In genomic region chr17:7133916-7134315, GRCh38 we compare ENCODE assay signal across 1 cellular context.
TF ChIP-seq lines count a peak whose summit lies in the region.

No MANE protein-coding gene starts in this region.

TF ChIP-seq in HepG2, 621 proteins besides CTCF, POLR2A, EP300 and RAD21:
- no peak for TF ChIP-seq ZNF576 (CRISPR knock-in tag; IDR thresholded peaks at IDR 0.05)
- TF ChIP-seq ZNF770 (CRISPR knock-in tag; IDR thresholded peaks at IDR 0.05) = no peak
- peak; percentile 50 for TF ChIP-seq ZBTB38 (CRISPR knock-in tag; IDR thresholded peaks at IDR 0.05)
- no peak for TF ChIP-seq ZNF878 (CRISPR knock-in tag; IDR thresholded peaks at IDR 0.05)
- no peak for TF ChIP-seq ZNF577 (CRISPR knock-in tag; IDR thresholded peaks at IDR 0.05; ENCODE audit: borderline replicate concordance, low read depth)
- TF ChIP-seq ZNF605 (CRISPR knock-in tag; IDR thresholded peaks at IDR 0.05) = no peak
- TF ChIP-seq ARID3A (IDR thresholded peaks at IDR 0.05; ENCODE audit: low read depth, low read length) = no peak
